10 cellular contexts compared by ENCODE assay signal in genomic region chr21:45366931-45367401, GRCh38. TPM values are rescaled to one million over a fixed set of nuclear protein-coding genes. Genes with fewer than 3 reads are reported as not detected.
DNase-seq lines count a peak whose midpoint lies in the region; ATAC-seq and TF ChIP-seq lines count a peak whose summit lies in the region.
"Had no signal": no experiment of that assay in that cellular context is flagged by ENCODE, and none has a peak within 500 bp of the region (broad histone marks: within the 10 kb centered on the region; RNA-seq: fewer than 3 reads in every experiment).

No MANE protein-coding gene starts in this region.

- H3K27me3 ChIP-seq in esophagus muscularis mucosa = no peaks in the 10 kb centered on the region

- peak overlapping the region; percentile 45 to 93 (median 60) for H3K27ac ChIP-seq in esophagus muscularis mucosa (replicated peaks in 1 of 4)

- H3K36me3 ChIP-seq in esophagus muscularis mucosa (no peaks in the 10 kb centered on the region), mucosa of descending colon (ENCODE audit: low read depth) (no peaks in the 10 kb centered on the region)

- peak; percentile 33 for ATAC-seq in mucosa of descending colon
- no peak for ATAC-seq in GM18867 (IDR thresholded peaks at IDR 0.05; ENCODE audit: unreplicated experiment)
- ATAC-seq in GM19463 (IDR thresholded peaks at IDR 0.05; ENCODE audit: unreplicated experiment) = no peak

- WGBS in esophagus muscularis mucosa = 61% methylated on average over 14 of the region's 14 CpGs

- TF ChIP-seq POLR2A in esophagus muscularis mucosa (IDR thresholded peaks at IDR 0.05; ENCODE audit: low read depth) = no peak

- no peak for TF ChIP-seq EP300 in esophagus muscularis mucosa (IDR thresholded peaks at IDR 0.05)

- intact Hi-C loops in esophagus muscularis mucosa (cut with DNase I) = no loop called here
- intact Hi-C loops in mucosa of descending colon (cut with DNase I, micrococcal nuclease) = no loop called here

- no peaks in the 10 kb centered on the region for H3K9me3 ChIP-seq in esophagus muscularis mucosa
- H3K9me3 ChIP-seq in mucosa of descending colon = no peaks in the 10 kb centered on the region

- H3K4me1 ChIP-seq in esophagus muscularis mucosa = peaks cover 33 to 57% (median 51%) of the 10 kb centered on the region in 4 donors
- no peaks in the 10 kb centered on the region for H3K4me1 ChIP-seq in mucosa of descending colon (ENCODE audit: low read depth)

- TF ChIP-seq CTCF in esophagus muscularis mucosa (IDR thresholded peaks at IDR 0.05) (no peak), mucosa of descending colon (IDR thresholded peaks at IDR 0.05) (no peak)

- H3K4me3 ChIP-seq in esophagus muscularis mucosa (no peak overlapping the region), mucosa of descending colon (no peak overlapping the region)

- DNase-seq in A172 (ENCODE audit: low spot score) (peak; percentile 99), LoVo (ENCODE audit: low spot score) (peak; percentile 54), esophagus muscularis mucosa (ENCODE audit: extremely low spot score) (no peak), mucosa of descending colon (peak; percentile 27 to 76 (median 56)), retina (no peak)
- no peak for DNase-seq in stimulated activated CD4-positive, alpha-beta T cell treated with anti-CD3 and anti-CD28 coated beads, Interleukin-15, amount 100 ng/mL, for 24 hours
- DNase-seq: AML-193, foreskin melanocyte had no signal

RNA-seq across cellular contexts. Expression of gene COL18A1, which starts 38.0 kb away (rescaled TPM):
- 72.9 and 115 TPM in 2 replicates for total RNA-seq in A172 (2014; rRNA removed; shearing (Covaris generic))
- 100 to 1,000 TPM in 3 of 4 donors, 10 to 100 TPM in 1; 97.7 to 173 (median 110) TPM for total RNA-seq in esophagus muscularis mucosa
- total RNA-seq in mucosa of descending colon = 10 to 100 TPM in 2 of 3 donors, 1 to 10 TPM in 1; 4.6 to 46.9 (median 21.3) TPM

Comparison
In these comparisons a context has a peak if more than half of its experiments do, and no peak if none do; other contexts are left out.
1. DNase-seq: peak in A172 (single experiment), LoVo (single experiment) and mucosa of descending colon (3 of 3); none in esophagus muscularis mucosa (single experiment), stimulated activated CD4-positive, alpha-beta T cell treated with anti-CD3 and anti-CD28 coated beads, Interleukin-15, amount 100 ng/mL, for 24 hours (single experiment) and retina (single experiment).